7 cellular contexts compared by ENCODE assay signal in the genomic region with DNA sequence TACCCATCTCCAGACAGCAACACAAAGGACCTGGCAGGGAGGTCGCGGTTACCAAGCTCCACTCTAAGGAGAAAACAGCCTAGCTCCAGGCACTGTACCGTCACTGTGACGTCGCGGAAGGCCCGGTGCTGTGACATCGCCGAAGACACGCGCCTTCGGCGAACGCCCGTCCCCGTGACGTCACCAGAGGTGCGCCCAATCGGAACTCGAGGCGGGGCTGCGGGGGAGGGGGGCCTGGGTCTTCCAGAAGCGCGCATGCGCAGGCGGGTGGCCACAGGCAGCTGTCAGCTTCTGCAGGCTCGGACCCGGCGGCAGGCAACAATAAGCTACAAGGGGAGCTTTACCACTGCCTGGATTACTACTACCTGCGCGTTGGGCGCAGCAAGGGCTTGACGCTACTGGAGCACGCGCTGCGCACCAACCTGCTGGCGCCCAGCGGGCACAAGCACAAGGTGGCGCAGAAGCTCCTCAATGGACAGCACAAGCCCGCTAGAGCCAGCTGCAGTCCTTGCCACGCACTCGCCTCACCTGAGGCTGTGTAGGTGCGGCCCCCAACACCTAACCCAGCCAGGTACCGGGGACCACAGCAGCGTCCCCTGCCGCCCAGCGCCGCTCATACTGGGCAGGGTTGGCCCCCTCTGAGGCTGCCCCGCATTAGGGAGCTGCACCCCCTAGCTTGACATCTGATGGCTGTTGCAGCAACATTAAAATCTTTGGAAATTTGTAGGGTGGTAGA.
DNase-seq lines count a peak whose midpoint lies in the region; ATAC-seq and TF ChIP-seq lines count a peak whose summit lies in the region.

No MANE protein-coding gene starts in this region.

- POLR2A ChIA-PET in Panc1 (lab: Charles Lee): interaction anchor here (0.6 kb wide), 4 partner anchors 44 to 252 kb away, joined by 3 to 6 read pairs (median 4); no protein-coding TSS in a partner anchor

- peak; percentile 83 for TF ChIP-seq CTCF in Panc1 (IDR thresholded peaks at IDR 0.05)
- TF ChIP-seq CTCF in gastroesophageal sphincter (IDR thresholded peaks at IDR 0.05): peak in 3 of 4 experiments; percentile 40 to 63 (median 44)
- peak; percentile 42 for TF ChIP-seq CTCF in neural progenitor cell (IDR thresholded peaks at IDR 0.05)

- BruUV-seq in Panc1 (replicated peaks; lab: Mats Ljungman, UMichigan): no TSS peak

- H3K27me3 ChIP-seq in Panc1 (ENCODE audit: control insufficient read depth, insufficient read depth, low read length) (no peaks in the 10 kb centered on the region), gastroesophageal sphincter (no peaks in the 10 kb centered on the region), neural progenitor cell (peaks cover 11% of the 10 kb centered on the region)

- peaks cover 5% of the 10 kb centered on the region for H3K27me3 Mint-ChIP-seq in activated naive CD4-positive, alpha-beta T cell treated with anti-CD3 and anti-CD28 coated beads, Interleukin-2, amount 10 ng/mL, durations not matched to agents 7 days and 5 days
- H3K27me3 Mint-ChIP-seq in neural progenitor cell (ENCODE audit: insufficient read depth, low read depth): no peaks in the 10 kb centered on the region
- H3K27me3 Mint-ChIP-seq in stimulated activated naive CD8-positive, alpha-beta T cell treated with anti-CD3 and anti-CD28 coated beads, Interleukin-15, Interleukin-2, amounts not matched to agents 100 ng/mL and 50 ng/mL, for 24 hours: no peaks in the 10 kb centered on the region

- no peak overlapping the region for H3K9ac ChIP-seq in neural progenitor cell

- ATAC-seq in GM18861 (IDR thresholded peaks at IDR 0.05; ENCODE audit: unreplicated experiment) (peak; percentile 58), HG03354 (IDR thresholded peaks at IDR 0.05; ENCODE audit: poor library complexity, severe bottlenecking, unreplicated experiment) (peak; percentile 80), Panc1 (peak; percentile 93), gastroesophageal sphincter (peak; percentile 85)

- no peaks in the 10 kb centered on the region for H3K9me3 ChIP-seq in Panc1 (ENCODE audit: control insufficient read depth, insufficient read depth, low read depth, low read length)
- H3K9me3 ChIP-seq in gastroesophageal sphincter: no peaks in the 10 kb centered on the region
- H3K9me3 ChIP-seq in neural progenitor cell (ENCODE audit: low read depth): no peaks in the 10 kb centered on the region

- intact Hi-C loops in Panc1 (cut with micrococcal nuclease; ENCODE audit: unreplicated experiment): no loop called here

- H3K36me3 Mint-ChIP-seq in activated naive CD4-positive, alpha-beta T cell treated with anti-CD3 and anti-CD28 coated beads, Interleukin-2, amount 10 ng/mL, durations not matched to agents 7 days and 5 days: no peaks in the 10 kb centered on the region
- H3K36me3 Mint-ChIP-seq in neural progenitor cell: no peaks in the 10 kb centered on the region
- H3K36me3 Mint-ChIP-seq in stimulated activated naive CD8-positive, alpha-beta T cell treated with anti-CD3 and anti-CD28 coated beads, Interleukin-15, Interleukin-2, amounts not matched to agents 100 ng/mL and 50 ng/mL, for 24 hours (ENCODE audit: low read depth): no peaks in the 10 kb centered on the region

- H3K36me3 ChIP-seq in Panc1 (ENCODE audit: control insufficient read depth, insufficient read depth, low read length) (no peaks in the 10 kb centered on the region), gastroesophageal sphincter (peaks cover 0 to 25% of the 10 kb centered on the region in 2 donors), neural progenitor cell (no peaks in the 10 kb centered on the region)

- H3K27ac ChIP-seq in Panc1 (ENCODE audit: low read length): peak overlapping the region; percentile 39; the same call in 1 of the 2 replicates
- peak overlapping the region in 1 of 4 donors; percentile 62 for H3K27ac ChIP-seq in gastroesophageal sphincter
- H3K27ac ChIP-seq in neural progenitor cell: no peak overlapping the region

- DNase-seq in Panc1 (ENCODE audit: low read depth, low spot score): peak; percentile 65
- DNase-seq in activated naive CD4-positive, alpha-beta T cell treated with anti-CD3 and anti-CD28 coated beads, Interleukin-2, amount 10 ng/mL, durations not matched to agents 7 days and 5 days: peak; percentile 88
- DNase-seq in neural progenitor cell (ENCODE audit: low spot score): peak; percentile 97

- TF ChIP-seq EP300 in gastroesophageal sphincter (IDR thresholded peaks at IDR 0.05): no peak

- no peaks in the 10 kb centered on the region for H3K79me2 ChIP-seq in neural progenitor cell (ENCODE audit: low read depth)

- peaks cover 23% of the 10 kb centered on the region for H3K4me1 Mint-ChIP-seq in activated naive CD4-positive, alpha-beta T cell treated with anti-CD3 and anti-CD28 coated beads, Interleukin-2, amount 10 ng/mL, durations not matched to agents 7 days and 5 days
- peaks cover 3% of the 10 kb centered on the region for H3K4me1 Mint-ChIP-seq in neural progenitor cell
- H3K4me1 Mint-ChIP-seq in stimulated activated naive CD8-positive, alpha-beta T cell treated with anti-CD3 and anti-CD28 coated beads, Interleukin-15, Interleukin-2, amounts not matched to agents 100 ng/mL and 50 ng/mL, for 24 hours (ENCODE audit: low read depth): peaks cover 15% of the 10 kb centered on the region

- TF ChIP-seq POLR2A in gastroesophageal sphincter (IDR thresholded peaks at IDR 0.05): no peak

- WGBS in gastroesophageal sphincter (ENCODE audit: low coverage in 1 of 2), 2 donors: no CpG with 5 or more reads among the region's 49 CpGs

- in situ Hi-C loops in Panc1 (cut with HindIII; ENCODE audit: low pct_unique_long_range_greater_than_20kb, low sequenced_read_pairs): no loop called here

- H3K27ac Mint-ChIP-seq in activated naive CD4-positive, alpha-beta T cell treated with anti-CD3 and anti-CD28 coated beads, Interleukin-2, amount 10 ng/mL, durations not matched to agents 7 days and 5 days: peak overlapping the region; percentile 58
- no peak overlapping the region for H3K27ac Mint-ChIP-seq in neural progenitor cell
- no peak overlapping the region for H3K27ac Mint-ChIP-seq in stimulated activated naive CD8-positive, alpha-beta T cell treated with anti-CD3 and anti-CD28 coated beads, Interleukin-15, Interleukin-2, amounts not matched to agents 100 ng/mL and 50 ng/mL, for 24 hours

- peak overlapping the region; percentile 39 to 82 for H3K4me3 ChIP-seq in Panc1 (ENCODE audit: low read depth in 2 of 2, low read length in 2 of 2)
- peak overlapping the region; percentile 19 to 59 for H3K4me3 ChIP-seq in gastroesophageal sphincter
- peak overlapping the region; percentile 46 for H3K4me3 ChIP-seq in neural progenitor cell

- H3K9me3 Mint-ChIP-seq in activated naive CD4-positive, alpha-beta T cell treated with anti-CD3 and anti-CD28 coated beads, Interleukin-2, amount 10 ng/mL, durations not matched to agents 7 days and 5 days: no peaks in the 10 kb centered on the region
- no peaks in the 10 kb centered on the region for H3K9me3 Mint-ChIP-seq in neural progenitor cell
- no peaks in the 10 kb centered on the region for H3K9me3 Mint-ChIP-seq in stimulated activated naive CD8-positive, alpha-beta T cell treated with anti-CD3 and anti-CD28 coated beads, Interleukin-15, Interleukin-2, amounts not matched to agents 100 ng/mL and 50 ng/mL, for 24 hours

- CTCF ChIA-PET in Panc1 (lab: Charles Lee): interaction anchor here (0.5 to 1.5 kb wide), 5 partner anchors 11 to 383 kb away, joined by 4 to 7 read pairs (median 5); no protein-coding TSS in a partner anchor
- CTCF ChIA-PET in activated naive CD4-positive, alpha-beta T cell treated with anti-CD3 and anti-CD28 coated beads, Interleukin-2, amount 10 ng/mL, durations not matched to agents 7 days and 5 days (lab: Charles Lee): interaction anchor here (1.0 to 1.6 kb wide), 6 partner anchors 12 to 81 kb away, joined by 3 to 4 read pairs (median 4); no protein-coding TSS in a partner anchor

- H3K4me1 ChIP-seq in Panc1 (ENCODE audit: control insufficient read depth, insufficient read depth, low read length) (no peaks in the 10 kb centered on the region), gastroesophageal sphincter (peaks cover 0 to 13% (median 6%) of the 10 kb centered on the region in 3 donors), neural progenitor cell (no peaks in the 10 kb centered on the region)

- H4K20me1 ChIP-seq in neural progenitor cell (ENCODE audit: low read depth): no peaks in the 10 kb centered on the region

- H2AFZ ChIP-seq in neural progenitor cell (replicated peaks): peak overlapping the region; percentile 60

- H3K4me2 ChIP-seq in neural progenitor cell: peak overlapping the region; percentile 83

- H3K4me3 Mint-ChIP-seq in activated naive CD4-positive, alpha-beta T cell treated with anti-CD3 and anti-CD28 coated beads, Interleukin-2, amount 10 ng/mL, durations not matched to agents 7 days and 5 days: peak overlapping the region; percentile 63
- H3K4me3 Mint-ChIP-seq in neural progenitor cell: peak overlapping the region; percentile 73
- H3K4me3 Mint-ChIP-seq in stimulated activated naive CD8-positive, alpha-beta T cell treated with anti-CD3 and anti-CD28 coated beads, Interleukin-15, Interleukin-2, amounts not matched to agents 100 ng/mL and 50 ng/mL, for 24 hours: peak overlapping the region; percentile 68

- peaks cover 12% of the 10 kb centered on the region for H3F3A ChIP-seq in neural progenitor cell (ENCODE audit: low read depth)
